In genomic region chr17:27983853-27984252, GRCh38 we compare ENCODE assay signal across 30 cellular contexts.
"Had no signal": no experiment of that assay in that cellular context is flagged by ENCODE, and none has a peak within 500 bp of the region (broad histone marks: within the 10 kb centered on the region; RNA-seq: fewer than 3 reads in every experiment).

No MANE protein-coding gene starts in this region.

- FAIRE-seq: colon had no signal

- H3K27ac ChIP-seq: body of pancreas, epithelial cell of prostate had no signal

- ATAC-seq: activated CD4-positive, alpha-beta T cell treated with anti-CD3 and anti-CD28 coated beads for 36 hours; activated CD8-positive, alpha-beta memory T cell treated with anti-CD3 and anti-CD28 coated beads, Interleukin-2, amount 10 ng/mL, durations not matched to agents 7 days and 5 days; activated CD8-positive, alpha-beta T cell treated with anti-CD3 and anti-CD28 coated beads, Interleukin-2, amount 10 ng/mL, durations not matched to agents 7 days and 5 days; activated naive CD8-positive, alpha-beta T cell treated with anti-CD3 and anti-CD28 coated beads, Interleukin-2, amount 50 U/mL, for 24 hours; body of pancreas; effector memory CD8-positive, alpha-beta T cell; gastroesophageal sphincter; T-helper 17 cell had no signal

- H3K4me1 ChIP-seq: gastroesophageal sphincter had no signal

- DNase-seq: activated CD4-positive, alpha-beta memory T cell treated with anti-CD3 and anti-CD28 coated beads for 36 hours; activated CD4-positive, alpha-beta T cell treated with anti-CD3 and anti-CD28 coated beads for 36 hours; activated CD4-positive, alpha-beta T cell treated with anti-CD3 and anti-CD28 coated beads, Interleukin-2, amount 10 ng/mL, durations not matched to agents 24 days and 14 days; activated CD4-positive, CD25-positive, alpha-beta regulatory T cell; activated CD4-positive, CD25-positive, alpha-beta regulatory T cell treated with anti-CD3 and anti-CD28 coated beads, Interleukin-2, amount 50 U/mL, for 72 hours; activated CD8-positive, alpha-beta memory T cell treated with anti-CD3 and anti-CD28 coated beads, Interleukin-2, amount 10 ng/mL, durations not matched to agents 7 days and 5 days; activated CD8-positive, alpha-beta memory T cell treated with anti-CD3 and anti-CD28 coated beads, Interleukin-2, amount 50 U/mL, for 4 hours; activated CD8-positive, alpha-beta T cell treated with anti-CD3 and anti-CD28 coated beads, Interleukin-2, amount 10 ng/mL, durations not matched to agents 7 days and 5 days; activated effector memory CD4-positive, alpha-beta T cell treated with anti-CD3 and anti-CD28 coated beads, Interleukin-2, amount 50 U/mL, for 16 hours; activated naive CD4-positive, alpha-beta T cell treated with anti-CD3 and anti-CD28 coated beads for 36 hours; activated naive CD8-positive, alpha-beta T cell treated with anti-CD3 and anti-CD28 coated beads for 36 hours; activated naive CD8-positive, alpha-beta T cell treated with anti-CD3 and anti-CD28 coated beads, Interleukin-2, amount 50 U/mL, for 24 hours; activated T-cell treated with anti-CD3 and anti-CD28 coated beads, Interleukin-2, amount 50 U/mL, for 1 hour; activated T-cell treated with anti-CD3 and anti-CD28 coated beads, Interleukin-2, amount 50 U/mL, for 48 hours; adrenal gland; amygdala; aorta; body of pancreas; caudate nucleus; cortex of kidney; effector CD4-positive, alpha-beta T cell; effector memory CD8-positive, alpha-beta T cell; esophagus squamous epithelium; foreskin melanocyte; T-helper 1 cell; T-helper 17 cell; T1000 had no signal

- H3K4me3 ChIP-seq: adrenal gland, body of pancreas, gastroesophageal sphincter had no signal

- H3K9me3 ChIP-seq: adrenal gland, body of pancreas, esophagus squamous epithelium, gastroesophageal sphincter had no signal

- H3K27me3 ChIP-seq: adrenal gland, body of pancreas had no signal

- H3K36me3 ChIP-seq: adrenal gland, esophagus squamous epithelium, gastroesophageal sphincter had no signal
